In genomic region chr17:31374503-31374902, GRCh38 we compare ENCODE assay signal across 28 cellular contexts. TPM values are rescaled to one million over a fixed set of nuclear protein-coding genes. Genes with fewer than 3 reads are reported as not detected.
"Had no signal": no experiment of that assay in that cellular context is flagged by ENCODE, and none has a peak within 500 bp of the region (broad histone marks: within the 10 kb centered on the region; RNA-seq: fewer than 3 reads in every experiment).

No MANE protein-coding gene starts in this region.

- H3K36me3 ChIP-seq: prostate gland had no signal

- H3K9me3 Mint-ChIP-seq: endodermal cell; naive thymus-derived CD4-positive, alpha-beta T cell; nephron; neural progenitor cell; stimulated activated memory B cell treated with anti-CD40 and anti-IgM and Interleukin-4, amounts not matched to agents 10 μg/mL and 1 μg/mL and 100 μg/mL, for 72 hours; type B pancreatic cell had no signal

- H3K4me1 ChIP-seq: gastrocnemius medialis, prostate gland, right atrium auricular region, testis, tibial artery had no signal

- H3K27me3 Mint-ChIP-seq: naive thymus-derived CD4-positive, alpha-beta T cell; stimulated activated memory B cell treated with anti-CD40 and anti-IgM and Interleukin-4, amounts not matched to agents 10 μg/mL and 1 μg/mL and 100 μg/mL, for 72 hours; type B pancreatic cell had no signal

- H3K4me3 ChIP-seq: gastrocnemius medialis, hepatocyte, neural progenitor cell, prostate gland, right atrium auricular region, smooth muscle cell, testis, tibial artery had no signal

- H3K4me3 Mint-ChIP-seq: endodermal cell; naive thymus-derived CD4-positive, alpha-beta T cell; nephron; neural progenitor cell; stimulated activated memory B cell treated with anti-CD40 and anti-IgM and Interleukin-4, amounts not matched to agents 10 μg/mL and 1 μg/mL and 100 μg/mL, for 72 hours; type B pancreatic cell had no signal

- H3K9me3 ChIP-seq: gastrocnemius medialis, heart left ventricle, left lung, prostate gland, right atrium auricular region, testis, tibial artery had no signal

- DNase-seq: effector CD8-positive, alpha-beta T cell; endodermal cell; foreskin fibroblast; gastrocnemius medialis; heart left ventricle; kidney; left lung; mesendoderm; midbrain; naive thymus-derived CD4-positive, alpha-beta T cell; nucleus accumbens; stimulated activated CD4-positive, alpha-beta T cell treated with anti-CD3 and anti-CD28 coated beads, Interleukin-2, amount 100 ng/mL, for 24 hours; stimulated activated CD4-positive, alpha-beta T cell treated with anti-CD3 and anti-CD28 coated beads, Interleukin-4, amount 100 ng/mL, for 24 hours; stimulated activated naive CD8-positive, alpha-beta T cell treated with anti-CD3 and anti-CD28 coated beads, Interleukin-15, Interleukin-2, amounts not matched to agents 100 U/mL and 50 U/mL, for 24 hours; substantia nigra; testis; tibial artery had no signal

- H3K27me3 ChIP-seq: gastrocnemius medialis, heart left ventricle, hepatocyte, left lung, neural progenitor cell, right atrium auricular region, testis, tibial artery had no signal

- ATAC-seq: esophagus mucosa; gastrocnemius medialis; stimulated activated memory B cell treated with anti-CD40 and anti-IgM and Interleukin-4, amounts not matched to agents 10 μg/mL and 1 μg/mL and 100 μg/mL, for 72 hours; stimulated activated naive CD8-positive, alpha-beta T cell treated with anti-CD3 and anti-CD28 coated beads, Interleukin-15, Interleukin-2, amounts not matched to agents 100 U/mL and 50 U/mL, for 24 hours had no signal

- H3K27ac Mint-ChIP-seq: endodermal cell; naive thymus-derived CD4-positive, alpha-beta T cell; nephron; neural progenitor cell; stimulated activated memory B cell treated with anti-CD40 and anti-IgM and Interleukin-4, amounts not matched to agents 10 μg/mL and 1 μg/mL and 100 μg/mL, for 72 hours; type B pancreatic cell had no signal

- H3K27ac ChIP-seq: epithelial cell of prostate, gastrocnemius medialis, hepatocyte, neural progenitor cell, prostate gland, right atrium auricular region, testis, tibial artery had no signal

RNA-seq across cellular contexts. Expression of gene EVI2A, which starts 53.1 kb away (rescaled TPM):
- total RNA-seq: endodermal cell, osteocyte, smooth muscle cell had no signal
